ENCODE assay signal across 18 cellular contexts in genomic region chr16:54647216-54647615, GRCh38.
A peak's percentile ranks its signal among the peaks of the same experiment; 100 is the strongest.
DNase-seq lines count a peak whose midpoint lies in the region; ATAC-seq and TF ChIP-seq lines count a peak whose summit lies in the region.
"Had no signal": no experiment of that assay in that cellular context is flagged by ENCODE, and none has a peak within 500 bp of the region (broad histone marks: within the 10 kb centered on the region; RNA-seq: fewer than 3 reads in every experiment).

No MANE protein-coding gene starts in this region.

- H3K79me2 ChIP-seq in osteoblast (ENCODE audit: insufficient read depth, low read length), result no peaks in the 10 kb centered on the region

- no peak for TF ChIP-seq CTCF in RWPE2 (IDR thresholded peaks at IDR 0.05; ENCODE audit: poor library complexity, severe bottlenecking)
- TF ChIP-seq CTCF in osteoblast (IDR thresholded peaks at IDR 0.05; ENCODE audit: extremely low read depth, low read depth, low read length), result no peak
- no peak for TF ChIP-seq CTCF in type B pancreatic cell (conservative IDR thresholded peaks at IDR 0.05)
- TF ChIP-seq CTCF in Peyer's patch (IDR thresholded peaks at IDR 0.05), result no peak

- H3K27ac ChIP-seq in RWPE2 (ENCODE audit: poor library complexity, severe bottlenecking), result peak overlapping the region; percentile 57
- peak overlapping the region; percentile 75 to 79 for H3K27ac ChIP-seq in esophagus (ENCODE audit: low read depth in 2 of 2, low read length in 1 of 2)
- no peak overlapping the region for H3K27ac ChIP-seq in osteoblast (ENCODE audit: low read depth, low read length)
- no peak overlapping the region for H3K27ac ChIP-seq in Peyer's patch
- H3K27ac ChIP-seq: A549 had no signal

- H3K4me1 Mint-ChIP-seq in type B pancreatic cell (ENCODE audit: unreplicated experiment), result peaks cover 28% of the 10 kb centered on the region

- H3K9me3 Mint-ChIP-seq in type B pancreatic cell, result peaks cover 4% of the 10 kb centered on the region

- no peak overlapping the region for H3K4me3 ChIP-seq in RWPE2 (ENCODE audit: severe bottlenecking)
- no peak overlapping the region for H3K4me3 ChIP-seq in esophagus (ENCODE audit: low read depth in 1 of 2, low read length in 2 of 2)
- no peak overlapping the region for H3K4me3 ChIP-seq in osteoblast (ENCODE audit: insufficient read depth, low read length)
- no peak overlapping the region for H3K4me3 ChIP-seq in Peyer's patch
- H3K4me3 ChIP-seq: A549, GM23338 had no signal

- no peak overlapping the region for H3K4me3 Mint-ChIP-seq in type B pancreatic cell
- H3K4me3 Mint-ChIP-seq: GM23338 had no signal

- peak overlapping the region; percentile 90 for H3K27ac Mint-ChIP-seq in type B pancreatic cell
- H3K27ac Mint-ChIP-seq: GM23338 had no signal

- peak overlapping the region; percentile 39 for H3K4me2 ChIP-seq in osteoblast (ENCODE audit: insufficient read depth, low read length)
- H3K4me2 ChIP-seq: A549, GM23338 had no signal

- H3K36me3 ChIP-seq in RWPE2 (ENCODE audit: low read depth), result no peaks in the 10 kb centered on the region
- H3K36me3 ChIP-seq in esophagus (ENCODE audit: control insufficient read depth in 2 of 2, insufficient read depth in 2 of 2, low read length in 1 of 2), result no peaks in the 10 kb centered on the region
- H3K36me3 ChIP-seq in osteoblast (ENCODE audit: insufficient read depth, low read length), result no peaks in the 10 kb centered on the region
- H3K36me3 ChIP-seq in Peyer's patch, result no peaks in the 10 kb centered on the region

- no peaks in the 10 kb centered on the region for H3K36me3 Mint-ChIP-seq in type B pancreatic cell

- H3K27me3 ChIP-seq in RWPE2 (ENCODE audit: insufficient read depth, poor library complexity, severe bottlenecking) (no peaks in the 10 kb centered on the region), esophagus (ENCODE audit: control insufficient read depth in 1 of 2, insufficient read depth in 2 of 2, low read length in 2 of 2) (no peaks in the 10 kb centered on the region), osteoblast (ENCODE audit: insufficient read depth, low read length) (peaks cover 5% of the 10 kb centered on the region), Peyer's patch (no peaks in the 10 kb centered on the region)

- 55 to 79% methylated on average over 3 of the region's 3 CpGs for WGBS in esophagus, 2 donors

- no peak overlapping the region for H2AFZ ChIP-seq in osteoblast (ENCODE audit: low read length)
- H2AFZ ChIP-seq: GM23338 had no signal

- H3K27me3 Mint-ChIP-seq in type B pancreatic cell, result peaks cover 31% of the 10 kb centered on the region

- H3K4me1 ChIP-seq in RWPE2 (ENCODE audit: insufficient read depth, poor library complexity, severe bottlenecking) (peaks cover 7% of the 10 kb centered on the region), esophagus (ENCODE audit: control insufficient read depth in 2 of 2, insufficient read depth in 2 of 2, low read length in 1 of 2) (peaks cover 0 to 9% of the 10 kb centered on the region in 2 donors), osteoblast (ENCODE audit: insufficient read depth, low read length) (peaks cover 4% of the 10 kb centered on the region), Peyer's patch (no peaks in the 10 kb centered on the region)
- H3K4me1 ChIP-seq: A549 had no signal

- peak; percentile 55; the same call in 2 of the 3 replicates for ATAC-seq in RWPE2 (ENCODE audit: low read depth)
- ATAC-seq: A549, GM23338, PC-3 had no signal

- no peak for DNase-seq in RWPE2 (ENCODE audit: low spot score)
- no peak for DNase-seq in osteoblast (ENCODE audit: insufficient read length, low spot score, missing footprints)
- DNase-seq in type B pancreatic cell (ENCODE audit: extremely low spot score, unreplicated experiment), result no peak
- no peak for DNase-seq in NK-92 (lab: John Stamatoyannopoulos, UW; ENCODE audit: unreplicated experiment)
- DNase-seq in hippocampal formation (lab: John Stamatoyannopoulos, UW), result no peak
- DNase-seq in EL, result no peak
- no peak for DNase-seq in Peyer's patch
- DNase-seq: C1 segment of cervical spinal cord, DMS 273 treated with DMSO at 0.1 percent for 48 hours, GF-D8, KBM-7, NCI-H1048, NCI-H510A, NCI-H774, PC-3 had no signal

- no peaks in the 10 kb centered on the region for H4K20me1 ChIP-seq in osteoblast (ENCODE audit: insufficient read depth, low read length)

- H3K9me3 ChIP-seq in RWPE2 (ENCODE audit: severe bottlenecking) (no peaks in the 10 kb centered on the region), esophagus (ENCODE audit: control insufficient read depth in 2 of 2, insufficient read depth in 1 of 2, low read depth in 1 of 2, low read length in 1 of 2) (no peaks in the 10 kb centered on the region), osteoblast (ENCODE audit: low read depth, low read length) (no peaks in the 10 kb centered on the region), Peyer's patch (peaks cover 0 to 3% (median 0%) of the 10 kb centered on the region in 4 donors)
- H3K9me3 ChIP-seq: A549 had no signal

- no peak for TF ChIP-seq POLR2A in Peyer's patch (IDR thresholded peaks at IDR 0.05)

Comparison
In these comparisons a context has a peak if more than half of its experiments do, and no peak if none do; other contexts are left out.
1. H3K27ac ChIP-seq: peak in RWPE2 (single experiment) and esophagus (2 of 2); none in osteoblast (single experiment) and Peyer's patch (0 of 4).